Comparison of ENCODE assay signal across 8 cellular contexts in genomic region chr12:109900752-109901580, GRCh38. TPM values are rescaled to one million over a fixed set of nuclear protein-coding genes. Genes with fewer than 3 reads are reported as not detected.
DNase-seq lines count a peak whose midpoint lies in the region; ATAC-seq and TF ChIP-seq lines count a peak whose summit lies in the region.

No MANE protein-coding gene starts in this region.

- intact Hi-C loops in activated naive CD4-positive, alpha-beta T cell treated with anti-CD3 and anti-CD28 coated beads for 36 hours (cut with micrococcal nuclease): loop anchor here (1.0 kb wide), 3 partner anchors 13 to 147 kb away; partner anchors contain the start of gene C12orf76
- intact Hi-C loops in activated CD8-positive, alpha-beta T cell treated with anti-CD3 and anti-CD28 coated beads for 36 hours (cut with micrococcal nuclease): no loop called here

- peak overlapping the region; percentile 37 for H3K27ac Mint-ChIP-seq in activated naive CD4-positive, alpha-beta T cell treated with anti-CD3 and anti-CD28 coated beads for 36 hours
- peak overlapping the region; percentile 99 for H3K27ac Mint-ChIP-seq in activated CD8-positive, alpha-beta T cell treated with anti-CD3 and anti-CD28 coated beads for 36 hours

- peaks cover 21% of the 10 kb centered on the region for H3K4me1 Mint-ChIP-seq in activated naive CD4-positive, alpha-beta T cell treated with anti-CD3 and anti-CD28 coated beads for 36 hours (ENCODE audit: low read depth)
- peaks cover 12% of the 10 kb centered on the region for H3K4me1 Mint-ChIP-seq in activated CD8-positive, alpha-beta T cell treated with anti-CD3 and anti-CD28 coated beads for 36 hours (ENCODE audit: low read depth)

- no peak for TF ChIP-seq CTCF in activated CD8-positive, alpha-beta T cell treated with anti-CD3 and anti-CD28 coated beads for 36 hours (IDR thresholded peaks at IDR 0.05)

- no peaks in the 10 kb centered on the region for H3K27me3 Mint-ChIP-seq in activated naive CD4-positive, alpha-beta T cell treated with anti-CD3 and anti-CD28 coated beads for 36 hours (ENCODE audit: low read depth)
- no peaks in the 10 kb centered on the region for H3K27me3 Mint-ChIP-seq in activated CD8-positive, alpha-beta T cell treated with anti-CD3 and anti-CD28 coated beads for 36 hours

- CTCF ChIA-PET in activated naive CD4-positive, alpha-beta T cell treated with anti-CD3 and anti-CD28 coated beads for 36 hours (lab: Charles Lee): interaction anchor here (0.5 to 1.3 kb wide), 6 partner anchors 14 to 537 kb away, joined by 3 to 5 read pairs (median 3); no protein-coding TSS in a partner anchor
- CTCF ChIA-PET in activated CD8-positive, alpha-beta T cell treated with anti-CD3 and anti-CD28 coated beads for 36 hours (lab: Charles Lee): interaction anchor here (0.8 to 4.2 kb wide), 8 partner anchors 13 to 330 kb away, joined by 3 to 21 read pairs (median 4); no protein-coding TSS in a partner anchor

- ATAC-seq in HG03196 (IDR thresholded peaks at IDR 0.05; ENCODE audit: unreplicated experiment) (peak; percentile 4), HG03108 (IDR thresholded peaks at IDR 0.05; ENCODE audit: unreplicated experiment) (no peak)
- peak; percentile 11 for ATAC-seq in activated CD8-positive, alpha-beta T cell treated with anti-CD3 and anti-CD28 coated beads for 36 hours

- H3K36me3 Mint-ChIP-seq in activated naive CD4-positive, alpha-beta T cell treated with anti-CD3 and anti-CD28 coated beads for 36 hours (ENCODE audit: low read depth): peaks cover 17% of the 10 kb centered on the region
- H3K36me3 Mint-ChIP-seq in activated CD8-positive, alpha-beta T cell treated with anti-CD3 and anti-CD28 coated beads for 36 hours (ENCODE audit: low read depth): peaks cover 16% of the 10 kb centered on the region

- POLR2A ChIA-PET in activated CD8-positive, alpha-beta T cell treated with anti-CD3 and anti-CD28 coated beads for 36 hours (lab: Charles Lee): interaction anchor here (0.9 to 1.7 kb wide), 7 partner anchors 9 to 173 kb away, joined by 3 to 7 read pairs (median 3); no protein-coding TSS in a partner anchor

- H3K4me3 Mint-ChIP-seq in activated naive CD4-positive, alpha-beta T cell treated with anti-CD3 and anti-CD28 coated beads for 36 hours: peak overlapping the region; percentile 94
- H3K4me3 Mint-ChIP-seq in activated CD8-positive, alpha-beta T cell treated with anti-CD3 and anti-CD28 coated beads for 36 hours: peak overlapping the region; percentile 96

- H3K9me3 Mint-ChIP-seq in activated naive CD4-positive, alpha-beta T cell treated with anti-CD3 and anti-CD28 coated beads for 36 hours: no peaks in the 10 kb centered on the region
- H3K9me3 Mint-ChIP-seq in activated CD8-positive, alpha-beta T cell treated with anti-CD3 and anti-CD28 coated beads for 36 hours: no peaks in the 10 kb centered on the region

- no peak for DNase-seq in activated naive CD4-positive, alpha-beta T cell treated with anti-CD3 and anti-CD28 coated beads for 36 hours
- DNase-seq in activated naive CD4-positive, alpha-beta T cell treated with anti-CD3 and anti-CD28 coated beads, Interleukin-2, amount 50 U/mL, for 16 hours: no peak
- DNase-seq in activated CD8-positive, alpha-beta T cell treated with anti-CD3 and anti-CD28 coated beads for 36 hours: no peak
- DNase-seq in hepatic stellate cell (ENCODE audit: low spot score) (peak; percentile 60), skeletal muscle cell (ENCODE audit: low read depth) (no peak), CD1c-positive myeloid dendritic cell (ENCODE audit: extremely low spot score) (no peak)

- H3K4me3 ChIP-seq in skeletal muscle cell (ENCODE audit: low read depth, low read length): peak overlapping the region; percentile 76

RNA-seq across cellular contexts. Expression of gene TCHP, which starts 0.9 kb away (rescaled TPM):
- 10 to 100 TPM; 19.6 to 20.9 TPM for total RNA-seq in activated naive CD4-positive, alpha-beta T cell treated with anti-CD3 and anti-CD28 coated beads for 36 hours
- 10 to 100 TPM; 19.9 to 21.0 TPM for total RNA-seq in activated CD8-positive, alpha-beta T cell treated with anti-CD3 and anti-CD28 coated beads for 36 hours

RNA-seq across cellular contexts. Expression of gene GLTP, which starts 20.6 kb away (rescaled TPM):
- total RNA-seq in activated naive CD4-positive, alpha-beta T cell treated with anti-CD3 and anti-CD28 coated beads for 36 hours: 10 to 100 TPM; 18.1 to 19.9 TPM
- 10 to 100 TPM; 19.9 to 21.2 TPM for total RNA-seq in activated CD8-positive, alpha-beta T cell treated with anti-CD3 and anti-CD28 coated beads for 36 hours
